ENCODE assay signal across 8 cellular contexts in genomic region chr12:102917026-102917787, GRCh38. TPM values are rescaled to one million over a fixed set of nuclear protein-coding genes. Genes with fewer than 3 reads are reported as not detected.
DNase-seq lines count a peak whose midpoint lies in the region; ATAC-seq, FAIRE-seq and TF ChIP-seq lines count a peak whose summit lies in the region.

Gene PAH, minus strand, starts transcription at chr12:102917244. Its CDS starts 114 bp downstream, at chr12:102917130.

- H3K79me2 ChIP-seq in neural progenitor cell (ENCODE audit: low read depth) = no peaks in the 10 kb centered on the region

- H3K4me2 ChIP-seq in neural progenitor cell = peak within 1 kb of the TSS; percentile 77

- H3K9me3 Mint-ChIP-seq in CD8-positive, alpha-beta memory T cell = peaks cover 0 to 2% (median 0%) of the 10 kb centered on the region in 5 donors
- H3K9me3 Mint-ChIP-seq in neural progenitor cell = no peaks in the 10 kb centered on the region

- CTCF ChIA-PET in CD8-positive, alpha-beta memory T cell (lab: Charles Lee) = interaction anchor here (1.5 kb wide), 1 partner anchor 13 kb away, joined by 3 read pairs; no protein-coding TSS in a partner anchor

- POLR2A ChIA-PET in CD8-positive, alpha-beta memory T cell (lab: Charles Lee) = no interaction called here

- H2AFZ ChIP-seq in neural progenitor cell (replicated peaks) = peak within 1 kb of the TSS; percentile 84

- H3K27me3 Mint-ChIP-seq in CD8-positive, alpha-beta memory T cell = peaks cover 3 to 5% of the 10 kb centered on the region in 2 donors
- H3K27me3 Mint-ChIP-seq in neural progenitor cell (ENCODE audit: insufficient read depth, low read depth) = peaks cover 2% of the 10 kb centered on the region

- H3K9ac ChIP-seq in neural progenitor cell = no peak within 1 kb of the TSS

- FAIRE-seq in bronchial epithelial cell (lab: Jason Lieb, UNC) = no peak
- FAIRE-seq in HTR-8/SVneo (lab: Jason Lieb, UNC) = no peak

- peak in 4 of 5 donors; percentile 4 to 52 (median 8) for DNase-seq in CD8-positive, alpha-beta memory T cell
- peak; percentile 46 for DNase-seq in NCI-H2029 (lab: John Stamatoyannopoulos, UW)
- DNase-seq in bronchial epithelial cell (ENCODE audit: low read depth) = no peak
- DNase-seq in neural progenitor cell (ENCODE audit: low spot score) = peak; percentile 50
- no peak for DNase-seq in sciatic nerve (ENCODE audit: low spot score)
- DNase-seq in HTR-8/SVneo (ENCODE audit: insufficient read length, low spot score) = no peak

- ATAC-seq in GM19467 (IDR thresholded peaks at IDR 0.05; ENCODE audit: unreplicated experiment) (peak; percentile 53), HG03565 (IDR thresholded peaks at IDR 0.05; ENCODE audit: unreplicated experiment) (no peak), sciatic nerve (no peak)

- no peak for TF ChIP-seq CTCF in bronchial epithelial cell (IDR thresholded peaks at IDR 0.05; ENCODE audit: insufficient read depth, low read length, severe bottlenecking)
- TF ChIP-seq CTCF in neural progenitor cell (IDR thresholded peaks at IDR 0.05) = peak; percentile 25

- intact Hi-C loops in sciatic nerve (cut with DNase I) = no loop called here

- no peaks in the 10 kb centered on the region for H4K20me1 ChIP-seq in neural progenitor cell (ENCODE audit: low read depth)

- H3K4me1 ChIP-seq in CD8-positive, alpha-beta memory T cell (ENCODE audit: insufficient read depth, low read length) = no peaks in the 10 kb centered on the region
- peaks cover 8% of the 10 kb centered on the region for H3K4me1 ChIP-seq in neural progenitor cell

- H3K36me3 Mint-ChIP-seq in CD8-positive, alpha-beta memory T cell = no peaks in the 10 kb centered on the region
- H3K36me3 Mint-ChIP-seq in neural progenitor cell = no peaks in the 10 kb centered on the region

- no peaks in the 10 kb centered on the region for H3F3A ChIP-seq in neural progenitor cell (ENCODE audit: low read depth)

- no peaks in the 10 kb centered on the region for H3K36me3 ChIP-seq in CD8-positive, alpha-beta memory T cell (ENCODE audit: insufficient read depth, low read length)
- H3K36me3 ChIP-seq in bronchial epithelial cell (ENCODE audit: control insufficient read depth, insufficient read depth, low read length) (no peaks in the 10 kb centered on the region), neural progenitor cell (no peaks in the 10 kb centered on the region)

- H3K4me3 ChIP-seq in CD8-positive, alpha-beta memory T cell (ENCODE audit: low read length) = peak within 1 kb of the TSS; percentile 3
- H3K4me3 ChIP-seq in bronchial epithelial cell (ENCODE audit: low read depth, low read length) (peak within 1 kb of the TSS; percentile 32), neural progenitor cell (peak within 1 kb of the TSS; percentile 40)

- H3K27me3 ChIP-seq in CD8-positive, alpha-beta memory T cell (ENCODE audit: insufficient read depth, low read length, poor library complexity, severe bottlenecking) = no peaks in the 10 kb centered on the region
- no peaks in the 10 kb centered on the region for H3K27me3 ChIP-seq in bronchial epithelial cell (ENCODE audit: control insufficient read depth, insufficient read depth, low read length)
- H3K27me3 ChIP-seq in neural progenitor cell = peaks cover 23% of the 10 kb centered on the region

- H3K27ac Mint-ChIP-seq in CD8-positive, alpha-beta memory T cell = peak within 1 kb of the TSS in 7 of 8 donors; percentile 7 to 83 (median 64)
- H3K27ac Mint-ChIP-seq in neural progenitor cell = no peak within 1 kb of the TSS

- no peaks in the 10 kb centered on the region for H3K9me3 ChIP-seq in CD8-positive, alpha-beta memory T cell (ENCODE audit: low read length)
- H3K9me3 ChIP-seq in neural progenitor cell (ENCODE audit: low read depth) = no peaks in the 10 kb centered on the region

- peak within 1 kb of the TSS; percentile 68 to 85 (median 73) for H3K4me3 Mint-ChIP-seq in CD8-positive, alpha-beta memory T cell
- peak within 1 kb of the TSS; percentile 42 for H3K4me3 Mint-ChIP-seq in neural progenitor cell

- H3K27ac ChIP-seq in CD8-positive, alpha-beta memory T cell (ENCODE audit: low read depth, low read length) = no peak within 1 kb of the TSS
- H3K27ac ChIP-seq in neural progenitor cell = no peak within 1 kb of the TSS

- H3K4me1 Mint-ChIP-seq in CD8-positive, alpha-beta memory T cell = peaks cover 7 to 10% (median 7%) of the 10 kb centered on the region in 3 donors
- peaks cover 9% of the 10 kb centered on the region for H3K4me1 Mint-ChIP-seq in neural progenitor cell

RNA-seq across cellular contexts. Expression of gene PAH, which starts in this region (rescaled TPM):
- total RNA-seq in CD8-positive, alpha-beta memory T cell = 1 to 10 TPM in 1 of 2 experiments, not detected in 1; 1.5 TPM
- not detected for polyA plus RNA-seq in CD8-positive, alpha-beta memory T cell
- total RNA-seq in bronchial epithelial cell (not detected in 2 replicates), neural progenitor cell (ENCODE audit: low replicate concordance) (0.06 and 0.07 TPM in 2 replicates), sciatic nerve (not detected)

Comparison
In these comparisons a context has a peak if more than half of its experiments do, and no peak if none do; other contexts are left out.
1. Peak in DNase-seq, H3K4me3 ChIP-seq and H3K4me2 ChIP-seq in neural progenitor cell; RNA of the gene not detected or under 1 TPM.
2. DNase-seq: peak in CD8-positive, alpha-beta memory T cell (4 of 5) and NCI-H2029 (single experiment); none in bronchial epithelial cell (single experiment), sciatic nerve (single experiment) and HTR-8/SVneo (single experiment).
3. Peak in every context shown above with its lines, with median percentiles within 50 percentile points of each other: H3K4me3 ChIP-seq.